In the genomic region with DNA sequence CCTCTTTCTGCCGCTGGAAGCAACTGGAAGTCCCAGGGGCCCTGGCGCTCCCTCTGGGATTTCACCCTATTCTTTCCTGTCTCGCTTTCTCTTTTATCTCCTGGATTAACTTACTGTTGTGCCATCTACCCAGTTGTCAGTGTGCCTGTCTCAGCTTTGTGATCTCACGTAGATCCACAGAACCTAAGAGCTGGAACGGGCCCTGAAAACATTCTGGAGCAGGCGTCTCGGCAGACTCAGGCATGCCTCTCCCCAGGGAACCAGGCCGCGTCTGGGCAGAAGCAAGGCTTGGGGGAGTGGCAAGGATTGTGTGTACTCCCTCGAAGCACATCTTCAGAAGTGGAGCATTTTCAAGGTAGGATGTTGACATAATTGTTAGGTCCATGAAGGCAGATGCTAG, we compare ENCODE assay signal across 14 cellular contexts.
DNase-seq lines count a peak whose midpoint lies in the region; ATAC-seq and TF ChIP-seq lines count a peak whose summit lies in the region.
"Had no signal": no experiment of that assay in that cellular context is flagged by ENCODE, and none has a peak within 500 bp of the region (broad histone marks: within the 10 kb centered on the region; RNA-seq: fewer than 3 reads in every experiment).

No MANE protein-coding gene starts in this region.

- TF ChIP-seq CTCF in psoas muscle (IDR thresholded peaks at IDR 0.05) = no peak

- H3K36me3 ChIP-seq in psoas muscle (ENCODE audit: insufficient read depth in 1 of 2, low read depth in 1 of 2) = no peaks in the 10 kb centered on the region

- H3K27ac ChIP-seq in psoas muscle = peak overlapping the region; percentile 32
- H3K27ac ChIP-seq: HL-60 had no signal

- H3K4me3 ChIP-seq in psoas muscle = no peak overlapping the region
- H3K4me3 ChIP-seq: GM23338, K562 had no signal

- no peaks in the 10 kb centered on the region for H3K9me3 ChIP-seq in psoas muscle

- peak; percentile 5 for DNase-seq in NCI-H2107 treated with DMSO at 0.1 percent for 48 hours (lab: John Stamatoyannopoulos, UW; ENCODE audit: unreplicated experiment)
- no peak for DNase-seq in NCI-H2107 (lab: John Stamatoyannopoulos, UW)
- DNase-seq in psoas muscle = peak in 1 of 2 donors; percentile 73
- DNase-seq in GF-D8 (lab: John Stamatoyannopoulos, UW) = no peak
- no peak for DNase-seq in anterior cingulate cortex (lab: John Stamatoyannopoulos, UW)
- no peak for DNase-seq in NCI-H128 (lab: John Stamatoyannopoulos, UW; ENCODE audit: unreplicated experiment)
- DNase-seq: NCI-H1694, NCI-H524 treated with DMSO at 0.1 percent for 48 hours, SIG-M5 had no signal

- ATAC-seq in esophagus mucosa (peak; percentile 53), psoas muscle (peak in 1 of 4 donors; percentile 30), HG02763 (IDR thresholded peaks at IDR 0.05; ENCODE audit: unreplicated experiment) (no peak)
- ATAC-seq: GM23338, K562 had no signal

- peaks cover 26% of the 10 kb centered on the region for H3K4me1 ChIP-seq in psoas muscle

- no peaks in the 10 kb centered on the region for H3K27me3 ChIP-seq in psoas muscle (ENCODE audit: insufficient read depth in 3 of 3, low read length in 2 of 3)

- 44 to 75% (median 57%) methylated on average over 10 of the region's 10 CpGs for WGBS in psoas muscle, 3 donors

- intact Hi-C loops in psoas muscle (cut with DNase I) = no loop called here
